Comparison of ENCODE assay signal across 7 cellular contexts in the genomic region with DNA sequence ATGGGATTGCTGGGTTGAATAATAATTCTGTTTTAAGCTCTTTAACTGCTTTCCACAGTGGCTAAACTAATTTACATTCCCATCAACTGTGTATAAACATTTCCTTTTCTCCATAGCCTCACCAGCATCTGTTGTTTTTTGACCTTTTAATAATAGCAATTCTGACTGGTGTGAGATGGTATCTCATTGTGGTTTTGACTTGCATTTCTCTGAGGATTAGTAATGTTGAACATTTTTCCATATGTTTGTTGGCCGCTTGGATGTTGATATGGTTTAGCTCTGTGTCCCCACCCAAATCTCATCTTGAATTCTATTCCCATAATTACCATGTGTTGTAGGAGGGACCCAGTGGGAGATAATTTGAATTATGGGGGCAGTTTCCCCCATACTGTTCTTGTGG.
DNase-seq lines count a peak whose midpoint lies in the region; FAIRE-seq and TF ChIP-seq lines count a peak whose summit lies in the region.
"Not testable (repeated sequence)": the region's sequence is repeated elsewhere in the genome, so short reads cannot be mapped to it uniquely, and the experiment has no call there.

No MANE protein-coding gene starts in this region.

- H3K36me3 Mint-ChIP-seq in HFFc6 (ENCODE audit: low read depth) (peaks cover 58% of the 10 kb centered on the region), astrocyte (ENCODE audit: low read depth, unreplicated experiment) (peaks cover 13% of the 10 kb centered on the region)

- H4K20me1 ChIP-seq in astrocyte (ENCODE audit: insufficient read depth, low read length), result peaks cover 59% of the 10 kb centered on the region

- not testable (repeated sequence) for H3K4me3 ChIP-seq in AG10803 (ENCODE audit: low read length); astrocyte (ENCODE audit: insufficient read depth, low read depth, low read length); choroid plexus epithelial cell (ENCODE audit: low read depth, low read length); fibroblast of pulmonary artery (replicated peaks; ENCODE audit: low read depth, low read length)

- H3K27me3 ChIP-seq in astrocyte (ENCODE audit: insufficient read depth, low read length), result not testable (repeated sequence)

- not testable (repeated sequence) for H2AFZ ChIP-seq in astrocyte (ENCODE audit: low read depth, low read length)

- H3K4me3 Mint-ChIP-seq in HFFc6; astrocyte (ENCODE audit: unreplicated experiment): not testable (repeated sequence)

- DNase-seq in AG10803 (ENCODE audit: low read depth) (peak; percentile 67), HFFc6 (peak; percentile 86), RPMI7951 (ENCODE audit: low read depth) (peak; percentile 70), astrocyte (ENCODE audit: low read depth) (peak; percentile 81), choroid plexus epithelial cell (ENCODE audit: low read depth) (peak; percentile 76), fibroblast of pulmonary artery (ENCODE audit: low read depth) (peak; percentile 56), non-pigmented ciliary epithelial cell (ENCODE audit: low read depth) (peak; percentile 54)

- H3K36me3 ChIP-seq in astrocyte (ENCODE audit: insufficient read depth, low read length), result not testable (repeated sequence)

- H3K4me1 ChIP-seq in astrocyte (ENCODE audit: insufficient read depth, low read length), result not testable (repeated sequence)

- not testable (repeated sequence) for H3K27me3 Mint-ChIP-seq in HFFc6 (ENCODE audit: insufficient read depth); astrocyte (ENCODE audit: low read depth, unreplicated experiment)

- not testable (repeated sequence) for H3K9ac ChIP-seq in astrocyte (ENCODE audit: low read length)

- H3K27ac ChIP-seq in astrocyte (ENCODE audit: low read depth, low read length), result peak overlapping the region; percentile 37

- not testable (repeated sequence) for H3K9me3 ChIP-seq in astrocyte (ENCODE audit: insufficient read depth, low read depth, low read length)

- not testable (repeated sequence) for FAIRE-seq in astrocyte (lab: Jason Lieb, UNC)

- H3K9me3 Mint-ChIP-seq in HFFc6, result peaks cover 24% of the 10 kb centered on the region
- not testable (repeated sequence) for H3K9me3 Mint-ChIP-seq in astrocyte (ENCODE audit: unreplicated experiment)

- H3K4me1 Mint-ChIP-seq in HFFc6 (ENCODE audit: low read depth) (peaks cover 23% of the 10 kb centered on the region), astrocyte (ENCODE audit: low read depth, unreplicated experiment) (peaks cover 13% of the 10 kb centered on the region)

- TF ChIP-seq CTCF in AG10803 (conservative IDR thresholded peaks at IDR 0.05; ENCODE audit: low read length); HFFc6 (IDR thresholded peaks at IDR 0.05); astrocyte (IDR thresholded peaks at IDR 0.05; ENCODE audit: insufficient read depth, low read depth, low read length); choroid plexus epithelial cell (conservative IDR thresholded peaks at IDR 0.05; ENCODE audit: low read depth, low read length); fibroblast of pulmonary artery (IDR thresholded peaks at IDR 0.05; ENCODE audit: low read length, missing control alignments): not testable (repeated sequence)

- H3K27ac Mint-ChIP-seq in HFFc6 (peak overlapping the region; percentile 33), astrocyte (ENCODE audit: unreplicated experiment) (peak overlapping the region; percentile 82)

- H3K4me2 ChIP-seq in astrocyte (ENCODE audit: low read length), result peak overlapping the region; percentile 16

- H3K79me2 ChIP-seq in astrocyte (ENCODE audit: insufficient read depth, low read length), result peaks cover 37% of the 10 kb centered on the region
